Comparison of ENCODE assay signal across 1 cellular context in the genomic region with DNA sequence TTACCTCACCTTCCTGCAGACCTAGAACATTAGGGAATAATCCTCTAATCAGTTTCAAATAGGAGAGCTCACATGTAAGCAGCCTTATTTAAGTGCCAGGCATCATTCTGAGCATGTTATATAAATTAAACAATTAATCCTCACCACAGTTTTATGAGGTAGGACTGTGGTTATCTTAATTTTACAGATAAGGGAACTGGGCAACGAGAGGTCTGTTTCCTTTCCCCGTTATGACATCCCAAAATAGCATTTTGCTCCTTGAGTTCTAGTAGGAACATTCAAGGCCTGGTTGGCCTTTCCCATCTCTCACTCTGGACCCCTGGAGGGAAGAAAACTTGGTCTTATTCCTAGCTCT.
TF ChIP-seq lines count a peak whose summit lies in the region.

No MANE protein-coding gene starts in this region.

TF ChIP-seq in GM12878, 131 proteins besides CTCF, POLR2A, EP300 and RAD21:
- no peak for TF ChIP-seq JUND (IDR thresholded peaks at IDR 0.05; ENCODE audit: low read depth, low read length)
- no peak for TF ChIP-seq WRNIP1 (IDR thresholded peaks at IDR 0.05; ENCODE audit: borderline replicate concordance, low read depth, low read length)
- TF ChIP-seq DPF2 (IDR thresholded peaks at IDR 0.05), result no peak
- 0 out of 2 replicates have a peak, but pooled peaks have one; percentile 6 for TF ChIP-seq SPI1 (IDR thresholded peaks at IDR 0.05; ENCODE audit: borderline replicate concordance, insufficient read depth, low read depth, low read length)
- TF ChIP-seq, protein P1, sequence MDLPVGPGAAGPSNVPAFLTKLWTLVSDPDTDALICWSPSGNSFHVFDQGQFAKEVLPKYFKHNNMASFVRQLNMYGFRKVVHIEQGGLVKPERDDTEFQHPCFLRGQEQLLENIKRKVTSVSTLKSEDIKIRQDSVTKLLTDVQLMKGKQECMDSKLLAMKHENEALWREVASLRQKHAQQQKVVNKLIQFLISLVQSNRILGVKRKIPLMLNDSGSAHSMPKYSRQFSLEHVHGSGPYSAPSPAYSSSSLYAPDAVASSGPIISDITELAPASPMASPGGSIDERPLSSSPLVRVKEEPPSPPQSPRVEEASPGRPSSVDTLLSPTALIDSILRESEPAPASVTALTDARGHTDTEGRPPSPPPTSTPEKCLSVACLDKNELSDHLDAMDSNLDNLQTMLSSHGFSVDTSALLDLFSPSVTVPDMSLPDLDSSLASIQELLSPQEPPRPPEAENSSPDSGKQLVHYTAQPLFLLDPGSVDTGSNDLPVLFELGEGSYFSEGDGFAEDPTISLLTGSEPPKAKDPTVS (IDR thresholded peaks at IDR 0.05; ENCODE audit: low read depth, low read length), result no peak
- no peak for TF ChIP-seq RELA (IDR thresholded peaks at IDR 0.05; ENCODE audit: borderline replicate concordance, partially characterized antibody)
- peak; percentile 10; the same call in 1 of the 2 replicates for TF ChIP-seq RUNX3 (IDR thresholded peaks at IDR 0.05; ENCODE audit: low read length)
- no peak for TF ChIP-seq CBFB (IDR thresholded peaks at IDR 0.05; ENCODE audit: low read depth)
